ENCODE assay signal across 9 cellular contexts in genomic region chr16:58336332-58337089, GRCh38. TPM values are rescaled to one million over a fixed set of nuclear protein-coding genes. Genes with fewer than 3 reads are reported as not detected.
DNase-seq lines count a peak whose midpoint lies in the region; ATAC-seq and TF ChIP-seq lines count a peak whose summit lies in the region.
"Had no signal": no experiment of that assay in that cellular context is flagged by ENCODE, and none has a peak within 500 bp of the region (broad histone marks: within the 10 kb centered on the region; RNA-seq: fewer than 3 reads in every experiment).

No MANE protein-coding gene starts in this region.

- H3K4me1 Mint-ChIP-seq in endodermal cell (peaks cover 5% of the 10 kb centered on the region), mesothelial cell of epicardium (peaks cover 8% of the 10 kb centered on the region)

- 9 to 22% methylated on average over 18 to 22 of the region's 24 CpGs for WGBS in endodermal cell (ENCODE audit: insufficient coverage in 1 of 2, insufficient read length in 1 of 2), 2 experiments

- no peak overlapping the region for H3K4me3 ChIP-seq in BJ (ENCODE audit: low read depth, low read length)
- no peak overlapping the region for H3K4me3 ChIP-seq in endodermal cell (ENCODE audit: low read length)

- H3K27ac Mint-ChIP-seq in endodermal cell: no peak overlapping the region
- H3K27ac Mint-ChIP-seq in mesothelial cell of epicardium: no peak overlapping the region

- H3K36me3 ChIP-seq in BJ (ENCODE audit: control insufficient read depth, insufficient read depth, low read length): no peaks in the 10 kb centered on the region
- H3K36me3 ChIP-seq in endodermal cell (ENCODE audit: control insufficient read depth, insufficient read depth, low read length): no peaks in the 10 kb centered on the region

- H3K4me3 Mint-ChIP-seq in endodermal cell (peak overlapping the region; percentile 10), mesothelial cell of epicardium (peak overlapping the region; percentile 14)

- peak; percentile 7 for DNase-seq in BJ (ENCODE audit: low read depth)
- peak; percentile 76 to 80 for DNase-seq in NOMO-1 (lab: John Stamatoyannopoulos, UW; ENCODE audit: unreplicated experiment in 2 of 2)
- DNase-seq in activated CD8-positive, alpha-beta memory T cell treated with anti-CD3 and anti-CD28 coated beads for 4 hours (ENCODE audit: low read depth in 2 of 2): peak; percentile 61 to 75
- peak; percentile 98 for DNase-seq in endodermal cell
- DNase-seq in mesothelial cell of epicardium (ENCODE audit: low spot score in 2 of 2, unreplicated experiment in 2 of 2): peak; percentile 54 to 95
- peak; percentile 75 to 84 for DNase-seq in stimulated activated CD8-positive, alpha-beta memory T cell treated with anti-CD3 and anti-CD28 coated beads, Interleukin-2, amount 100 ng/mL, for 48 hours (ENCODE audit: low read depth in 2 of 2)

- H3K9me3 Mint-ChIP-seq in endodermal cell: no peaks in the 10 kb centered on the region
- no peaks in the 10 kb centered on the region for H3K9me3 Mint-ChIP-seq in mesothelial cell of epicardium

- CTCF ChIA-PET in BJ (lab: Yijun Ruan, JAX): interaction anchor here (0.6 to 8.7 kb wide), 44 partner anchors 8 to 420 kb away, joined by 3 to 190 read pairs (median 4); partner anchors contain the start of genes NDRG4 and PRSS54

- H3K27me3 Mint-ChIP-seq in endodermal cell (ENCODE audit: insufficient read depth) (no peaks in the 10 kb centered on the region), mesothelial cell of epicardium (ENCODE audit: low read depth) (no peaks in the 10 kb centered on the region)

- H3K9ac ChIP-seq in endodermal cell (ENCODE audit: extremely low read depth, low read length, poor library complexity, severe bottlenecking): peak overlapping the region; percentile 15

- no peak overlapping the region for H3K27ac ChIP-seq in endodermal cell (ENCODE audit: low read depth, low read length)

- peaks cover 4% of the 10 kb centered on the region for H3K4me1 ChIP-seq in endodermal cell (ENCODE audit: control insufficient read depth, insufficient read depth, low read length)

- no peaks in the 10 kb centered on the region for H3K9me3 ChIP-seq in endodermal cell (ENCODE audit: control insufficient read depth, low read length)

- POLR2A ChIA-PET in BJ (lab: Charles Lee): no interaction called here

- H3K36me3 Mint-ChIP-seq in endodermal cell (ENCODE audit: low read depth) (no peaks in the 10 kb centered on the region), mesothelial cell of epicardium (no peaks in the 10 kb centered on the region)

- ATAC-seq in GM19035 (IDR thresholded peaks at IDR 0.05; ENCODE audit: unreplicated experiment) (peak; percentile 92), HG03469 (IDR thresholded peaks at IDR 0.05; ENCODE audit: unreplicated experiment) (peak; percentile 58)

- H3K27me3 ChIP-seq in BJ (ENCODE audit: control insufficient read depth, insufficient read depth, low read length): no peaks in the 10 kb centered on the region
- no peaks in the 10 kb centered on the region for H3K27me3 ChIP-seq in endodermal cell (ENCODE audit: control insufficient read depth, insufficient read depth, low read length, poor library complexity, severe bottlenecking)

- TF ChIP-seq CTCF in BJ (IDR thresholded peaks at IDR 0.05; ENCODE audit: insufficient read depth, low read depth, low read length): peak; percentile 94
- peak; percentile 98 for TF ChIP-seq CTCF in endodermal cell (conservative IDR thresholded peaks at IDR 0.05)
- TF ChIP-seq CTCF in mesothelial cell of epicardium (IDR thresholded peaks at IDR 0.05; ENCODE audit: unreplicated experiment): peak; percentile 96

RNA-seq across cellular contexts. Expression of gene PRSS54, which starts 41.7 kb away (rescaled TPM):
- polyA plus RNA-seq in BJ (2011; rRNA removed): not detected in 2 replicates
- not detected in 2 replicates for polyA minus RNA-seq in BJ (2011; rRNA and poly(A)+ RNA removed)
- total RNA-seq in endodermal cell (not detected), mesothelial cell of epicardium (not detected in 3 replicates)
- polyA plus RNA-seq in endodermal cell (2013, experiment 1 of 2): not detected
- not detected for polyA plus RNA-seq in endodermal cell (2013, experiment 2 of 2)
- total RNA-seq: activated CD8-positive, alpha-beta memory T cell treated with anti-CD3 and anti-CD28 coated beads for 36 hours had no signal

RNA-seq across cellular contexts. Expression of gene GINS3, which starts 55.8 kb away (rescaled TPM):
- polyA plus RNA-seq in BJ (2011; rRNA removed): 4.6 and 5.5 TPM in 2 replicates
- 2.8 and 4.6 TPM in 2 replicates for polyA minus RNA-seq in BJ (2011; rRNA and poly(A)+ RNA removed)
- total RNA-seq in endodermal cell (10 to 100 TPM; 10.5 to 14.7 TPM), mesothelial cell of epicardium (5.0 to 6.0 TPM (median 5.5 TPM) in 3 replicates)
- polyA plus RNA-seq in endodermal cell (2013, experiment 1 of 2): 14.4 TPM
- polyA plus RNA-seq in endodermal cell (2013, experiment 2 of 2): 15.2 TPM

Comparison
In these comparisons a context has a peak if more than half of its experiments do, and no peak if none do; other contexts are left out.
1. DNase-seq: peak in every context shown above with its lines; median percentile 98 in endodermal cell; 80 in stimulated activated CD8-positive, alpha-beta memory T cell treated with anti-CD3 and anti-CD28 coated beads, Interleukin-2, amount 100 ng/mL, for 48 hours; 78 in NOMO-1; 74 in mesothelial cell of epicardium; 68 in activated CD8-positive, alpha-beta memory T cell treated with anti-CD3 and anti-CD28 coated beads for 4 hours; 7 in BJ.